Comparison of ENCODE assay signal across 1 cellular context in the genomic region with DNA sequence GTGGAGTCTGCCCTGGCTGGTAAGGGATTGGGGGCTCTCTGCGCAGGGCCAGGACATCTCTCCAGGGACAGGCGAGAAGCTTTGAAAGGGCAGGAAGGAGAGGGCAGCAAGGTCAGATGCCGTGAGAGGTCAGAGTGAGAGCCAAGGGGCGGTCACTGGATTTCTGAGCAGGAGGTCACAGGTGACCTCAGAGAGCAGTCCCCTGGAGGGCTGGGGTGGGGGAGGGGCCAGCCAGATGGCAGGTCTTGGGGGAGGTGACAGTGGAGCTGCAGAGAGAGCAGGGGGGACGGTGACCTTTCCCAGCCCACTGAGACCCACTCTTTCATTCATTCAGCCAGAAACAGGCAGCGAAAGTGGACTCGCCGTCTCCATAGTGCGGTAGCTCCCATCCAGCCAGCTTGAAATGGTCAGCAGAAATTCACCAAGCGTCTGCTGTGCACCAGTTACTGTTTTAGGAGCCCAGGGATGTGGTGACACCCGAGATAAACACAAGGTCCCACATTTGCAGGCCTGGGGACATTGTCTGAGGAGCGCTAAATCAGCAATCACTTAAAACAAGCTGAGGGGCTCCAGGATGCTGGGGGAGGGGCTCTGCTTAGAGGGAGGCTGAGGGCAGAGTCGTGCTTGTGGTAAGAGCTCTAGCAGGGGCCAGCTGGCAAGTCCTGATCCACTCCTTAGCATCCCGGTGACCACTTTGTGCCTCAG.
TF ChIP-seq lines count a peak whose summit lies in the region.

No MANE protein-coding gene starts in this region.

TF ChIP-seq in HepG2, 621 proteins besides CTCF, POLR2A, EP300 and RAD21 (continued from another document):
- TF ChIP-seq, protein P1, sequence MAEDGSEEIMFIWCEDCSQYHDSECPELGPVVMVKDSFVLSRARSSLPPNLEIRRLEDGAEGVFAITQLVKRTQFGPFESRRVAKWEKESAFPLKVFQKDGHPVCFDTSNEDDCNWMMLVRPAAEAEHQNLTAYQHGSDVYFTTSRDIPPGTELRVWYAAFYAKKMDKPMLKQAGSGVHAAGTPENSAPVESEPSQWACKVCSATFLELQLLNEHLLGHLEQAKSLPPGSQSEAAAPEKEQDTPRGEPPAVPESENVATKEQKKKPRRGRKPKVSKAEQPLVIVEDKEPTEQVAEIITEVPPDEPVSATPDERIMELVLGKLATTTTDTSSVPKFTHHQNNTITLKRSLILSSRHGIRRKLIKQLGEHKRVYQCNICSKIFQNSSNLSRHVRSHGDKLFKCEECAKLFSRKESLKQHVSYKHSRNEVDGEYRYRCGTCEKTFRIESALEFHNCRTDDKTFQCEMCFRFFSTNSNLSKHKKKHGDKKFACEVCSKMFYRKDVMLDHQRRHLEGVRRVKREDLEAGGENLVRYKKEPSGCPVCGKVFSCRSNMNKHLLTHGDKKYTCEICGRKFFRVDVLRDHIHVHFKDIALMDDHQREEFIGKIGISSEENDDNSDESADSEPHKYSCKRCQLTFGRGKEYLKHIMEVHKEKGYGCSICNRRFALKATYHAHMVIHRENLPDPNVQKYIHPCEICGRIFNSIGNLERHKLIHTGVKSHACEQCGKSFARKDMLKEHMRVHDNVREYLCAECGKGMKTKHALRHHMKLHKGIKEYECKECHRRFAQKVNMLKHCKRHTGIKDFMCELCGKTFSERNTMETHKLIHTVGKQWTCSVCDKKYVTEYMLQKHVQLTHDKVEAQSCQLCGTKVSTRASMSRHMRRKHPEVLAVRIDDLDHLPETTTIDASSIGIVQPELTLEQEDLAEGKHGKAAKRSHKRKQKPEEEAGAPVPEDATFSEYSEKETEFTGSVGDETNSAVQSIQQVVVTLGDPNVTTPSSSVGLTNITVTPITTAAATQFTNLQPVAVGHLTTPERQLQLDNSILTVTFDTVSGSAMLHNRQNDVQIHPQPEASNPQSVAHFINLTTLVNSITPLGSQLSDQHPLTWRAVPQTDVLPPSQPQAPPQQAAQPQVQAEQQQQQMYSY (CRISPR knock-in tag; IDR thresholded peaks at IDR 0.05) = no peak
- TF ChIP-seq ZNF251 (CRISPR knock-in tag; IDR thresholded peaks at IDR 0.05) (no peak), MIXL1 (CRISPR knock-in tag; IDR thresholded peaks at IDR 0.05) (no peak), NR2C2 (CRISPR knock-in tag; IDR thresholded peaks at IDR 0.05; ENCODE audit: borderline replicate concordance) (peak; percentile 68), TMF1 (CRISPR knock-in tag; IDR thresholded peaks at IDR 0.05; ENCODE audit: low read depth) (no peak), MTA1 (CRISPR knock-in tag; IDR thresholded peaks at IDR 0.05; ENCODE audit: borderline replicate concordance) (peak; percentile 71; the same call in 1 of the 2 replicates), RXRB (CRISPR knock-in tag; IDR thresholded peaks at IDR 0.05; ENCODE audit: borderline replicate concordance) (peak; percentile 49; the same call in 1 of the 2 replicates), ISL2 (CRISPR knock-in tag; IDR thresholded peaks at IDR 0.05) (no peak), KAT7 (CRISPR knock-in tag; IDR thresholded peaks at IDR 0.05; ENCODE audit: borderline replicate concordance) (no peak), RXRA (CRISPR knock-in tag; IDR thresholded peaks at IDR 0.05) (peak; percentile 57; the same call in 1 of the 2 replicates)
- TF ChIP-seq, protein P2, sequence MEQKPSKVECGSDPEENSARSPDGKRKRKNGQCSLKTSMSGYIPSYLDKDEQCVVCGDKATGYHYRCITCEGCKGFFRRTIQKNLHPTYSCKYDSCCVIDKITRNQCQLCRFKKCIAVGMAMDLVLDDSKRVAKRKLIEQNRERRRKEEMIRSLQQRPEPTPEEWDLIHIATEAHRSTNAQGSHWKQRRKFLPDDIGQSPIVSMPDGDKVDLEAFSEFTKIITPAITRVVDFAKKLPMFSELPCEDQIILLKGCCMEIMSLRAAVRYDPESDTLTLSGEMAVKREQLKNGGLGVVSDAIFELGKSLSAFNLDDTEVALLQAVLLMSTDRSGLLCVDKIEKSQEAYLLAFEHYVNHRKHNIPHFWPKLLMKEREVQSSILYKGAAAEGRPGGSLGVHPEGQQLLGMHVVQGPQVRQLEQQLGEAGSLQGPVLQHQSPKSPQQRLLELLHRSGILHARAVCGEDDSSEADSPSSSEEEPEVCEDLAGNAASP (CRISPR knock-in tag; IDR thresholded peaks at IDR 0.05; ENCODE audit: borderline replicate concordance) = peak; percentile 59; the same call in 1 of the 2 replicates
- TF ChIP-seq, protein P3, sequence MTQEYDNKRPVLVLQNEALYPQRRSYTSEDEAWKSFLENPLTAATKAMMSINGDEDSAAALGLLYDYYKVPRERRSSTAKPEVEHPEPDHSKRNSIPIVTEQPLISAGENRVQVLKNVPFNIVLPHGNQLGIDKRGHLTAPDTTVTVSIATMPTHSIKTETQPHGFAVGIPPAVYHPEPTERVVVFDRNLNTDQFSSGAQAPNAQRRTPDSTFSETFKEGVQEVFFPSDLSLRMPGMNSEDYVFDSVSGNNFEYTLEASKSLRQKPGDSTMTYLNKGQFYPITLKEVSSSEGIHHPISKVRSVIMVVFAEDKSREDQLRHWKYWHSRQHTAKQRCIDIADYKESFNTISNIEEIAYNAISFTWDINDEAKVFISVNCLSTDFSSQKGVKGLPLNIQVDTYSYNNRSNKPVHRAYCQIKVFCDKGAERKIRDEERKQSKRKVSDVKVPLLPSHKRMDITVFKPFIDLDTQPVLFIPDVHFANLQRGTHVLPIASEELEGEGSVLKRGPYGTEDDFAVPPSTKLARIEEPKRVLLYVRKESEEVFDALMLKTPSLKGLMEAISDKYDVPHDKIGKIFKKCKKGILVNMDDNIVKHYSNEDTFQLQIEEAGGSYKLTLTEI (CRISPR knock-in tag; conservative IDR thresholded peaks at IDR 0.05) = no peak
TF ChIP-seq in HepG2: peak in this region for 17.
